ENCODE assay signal across 9 cellular contexts in genomic region chr20:35262734-35263608, GRCh38. TPM values are rescaled to one million over a fixed set of nuclear protein-coding genes. Genes with fewer than 3 reads are reported as not detected.
DNase-seq lines count a peak whose midpoint lies in the region; ATAC-seq, FAIRE-seq and TF ChIP-seq lines count a peak whose summit lies in the region.
"Not testable (repeated sequence)": the region's sequence is repeated elsewhere in the genome, so short reads cannot be mapped to it uniquely, and the experiment has no call there.
"Had no signal": no experiment of that assay in that cellular context is flagged by ENCODE, and none has a peak within 500 bp of the region (broad histone marks: within the 10 kb centered on the region; RNA-seq: fewer than 3 reads in every experiment).

No MANE protein-coding gene starts in this region.

- intact Hi-C loops in left ventricle myocardium inferior (cut with micrococcal nuclease): loop anchor here (5.0 kb wide), 1 partner anchor 116 kb away; the partner anchor contains the start of gene EDEM2

- not testable (repeated sequence) for H3K36me3 Mint-ChIP-seq in T-helper 17 cell (ENCODE audit: low read depth)

- ATAC-seq in T-helper 17 cell: not testable (repeated sequence)
- ATAC-seq in lung (ENCODE audit: insufficient read depth, low FRiP score): peak; percentile 69

- DNase-seq in M059J (ENCODE audit: low read depth) (peak; percentile 91), dedifferentiated amniotic fluid mesenchymal stem cell (ENCODE audit: extremely low spot score) (peak; percentile 21), lung (ENCODE audit: low spot score) (peak; percentile 73), retinal pigment epithelial cell (ENCODE audit: low read depth) (peak; percentile 96)
- DNase-seq in T-helper 17 cell, left ventricle myocardium inferior: not testable (repeated sequence)

- H3K9me3 ChIP-seq in T-helper 17 cell (ENCODE audit: control insufficient read depth, low read length, poor library complexity, severe bottlenecking); left ventricle myocardium inferior (replicated peaks); lung (ENCODE audit: control insufficient read depth in 2 of 2, insufficient read depth in 1 of 2, low read length in 1 of 2): not testable (repeated sequence)

- H3K27me3 Mint-ChIP-seq in T-helper 17 cell: not testable (repeated sequence)

- 46 to 76% methylated on average over 6 of the region's 9 CpGs for WGBS in lung, 2 donors

- not testable (repeated sequence) for H3K4me3 ChIP-seq in left ventricle myocardium inferior, lung
- H3K4me3 ChIP-seq in retinal pigment epithelial cell (ENCODE audit: low read length): peak overlapping the region; percentile 17

- FAIRE-seq in G401.6 (lab: Jason Lieb, UNC): peak; percentile 99

- H3K36me3 ChIP-seq in left ventricle myocardium inferior (peaks cover 16% of the 10 kb centered on the region), lung (ENCODE audit: control insufficient read depth in 2 of 2, insufficient read depth in 2 of 2, low read length in 2 of 2) (peaks cover 0 to 13% of the 10 kb centered on the region in 2 donors)

- peak overlapping the region; percentile 86 for H3K27ac Mint-ChIP-seq in T-helper 17 cell

- peak overlapping the region; percentile 64 for H3K27ac ChIP-seq in left ventricle myocardium inferior (replicated peaks)
- peak overlapping the region in 1 of 2 donors; percentile 85 for H3K27ac ChIP-seq in lung (ENCODE audit: low read depth in 1 of 2, low read length in 1 of 2)

- H3K4me1 Mint-ChIP-seq in T-helper 17 cell: peaks cover 20% of the 10 kb centered on the region

- H3K4me1 ChIP-seq in left ventricle myocardium inferior: peaks cover 19% of the 10 kb centered on the region
- not testable (repeated sequence) for H3K4me1 ChIP-seq in lung (ENCODE audit: control insufficient read depth in 2 of 2, insufficient read depth in 2 of 2, low read length in 2 of 2)

- not testable (repeated sequence) for TF ChIP-seq CTCF in left ventricle myocardium inferior (IDR thresholded peaks at IDR 0.05; ENCODE audit: borderline replicate concordance); lung (IDR thresholded peaks at IDR 0.05; ENCODE audit: control extremely low read depth, extremely low read depth); retinal pigment epithelial cell (conservative IDR thresholded peaks at IDR 0.05; ENCODE audit: low read depth, low read length)

- H3K4me3 Mint-ChIP-seq in T-helper 17 cell: not testable (repeated sequence)

- H3K27me3 ChIP-seq in left ventricle myocardium inferior (ENCODE audit: low read depth); lung (ENCODE audit: control insufficient read depth, insufficient read depth): not testable (repeated sequence)

RNA-seq across cellular contexts. Expression of gene MMP24OS, which starts 15.0 kb away (rescaled TPM):
- total RNA-seq in M059J (2014; rRNA removed; shearing (Covaris generic)): 10.6 and 19.4 TPM in 2 replicates
- 10 to 100 TPM; 60.8 to 64.4 TPM for total RNA-seq in T-helper 17 cell
- total RNA-seq in left ventricle myocardium inferior: 45.4 TPM
- 100 to 1,000 TPM in 1 of 2 donors, 10 to 100 TPM in 1; 32.1 to 117 TPM for total RNA-seq in lung
- 100 to 1,000 TPM in 1 of 2 donors, 10 to 100 TPM in 1; 27.8 to 106 TPM for polyA plus RNA-seq in lung

RNA-seq across cellular contexts. Expression of gene EIF6, which starts 21.6 kb away (rescaled TPM):
- 303 and 313 TPM in 2 replicates for total RNA-seq in M059J (2014; rRNA removed; shearing (Covaris generic))
- total RNA-seq in T-helper 17 cell (10 to 100 TPM; 39.4 to 43.6 TPM), left ventricle myocardium inferior (37.4 TPM), lung (100 to 1,000 TPM in 1 of 2 donors, 10 to 100 TPM in 1; 47.8 to 119 TPM)
- 100 to 1,000 TPM; 118 to 191 TPM for polyA plus RNA-seq in lung

RNA-seq across cellular contexts. Expression of gene FAM83C, which starts 29.3 kb away (rescaled TPM):
- 0.02 TPM in 1 of 2 replicates, not detected in the other for total RNA-seq in M059J (2014; rRNA removed; shearing (Covaris generic))
- total RNA-seq in T-helper 17 cell (not detected), left ventricle myocardium inferior (not detected), lung (not detected)
- not detected for polyA plus RNA-seq in lung
- total RNA-seq: activated CD8-positive, alpha-beta T cell treated with anti-CD3 and anti-CD28 coated beads, Interleukin-2, amount 10 ng/mL, durations not matched to agents 7 days and 5 days; Peyer's patch had no signal

RNA-seq across cellular contexts. Expression of gene MMP24, which starts 36.5 kb away (rescaled TPM):
- total RNA-seq in M059J (2014; rRNA removed; shearing (Covaris generic)): 1.7 and 4.4 TPM in 2 replicates
- under 1 TPM; 0.15 to 0.16 TPM for total RNA-seq in T-helper 17 cell
- 0.25 TPM for total RNA-seq in left ventricle myocardium inferior
- total RNA-seq in lung: 10 to 100 TPM in 1 of 2 donors, 1 to 10 TPM in 1; 2.3 to 10.1 TPM
- 1 to 10 TPM; 4.1 to 9.3 TPM for polyA plus RNA-seq in lung
- total RNA-seq: activated CD8-positive, alpha-beta T cell treated with anti-CD3 and anti-CD28 coated beads, Interleukin-2, amount 10 ng/mL, durations not matched to agents 7 days and 5 days had no signal
